22 cellular contexts compared by ENCODE assay signal in genomic region chr21:34157456-34158025, GRCh38.
DNase-seq lines count a peak whose midpoint lies in the region; ATAC-seq lines count a peak whose summit lies in the region.
"Had no signal": no experiment of that assay in that cellular context is flagged by ENCODE, and none has a peak within 500 bp of the region (broad histone marks: within the 10 kb centered on the region; RNA-seq: fewer than 3 reads in every experiment).

No MANE protein-coding gene starts in this region.

- no peak for DNase-seq in activated CD8-positive, alpha-beta memory T cell treated with anti-CD3 and anti-CD28 coated beads, Interleukin-2, amount 10 ng/mL, durations not matched to agents 7 days and 5 days
- no peak for DNase-seq in activated CD8-positive, alpha-beta memory T cell treated with anti-CD3 and anti-CD28 coated beads for 24 hours
- no peak for DNase-seq in activated CD8-positive, alpha-beta T cell treated with anti-CD3 and anti-CD28 coated beads, Interleukin-2, amount 10 ng/mL, durations not matched to agents 7 days and 5 days
- DNase-seq in foreskin melanocyte: peak; percentile 73
- DNase-seq in renal cortical epithelial cell (ENCODE audit: low read depth): peak; percentile 89
- no peak for DNase-seq in NCI-H510A treated with DMSO at 0.1 percent for 48 hours (lab: John Stamatoyannopoulos, UW)
- DNase-seq in HAP-1 (ENCODE audit: low spot score in 2 of 2): no peak
- DNase-seq: activated CD4-positive, alpha-beta T cell treated with anti-CD3 and anti-CD28 coated beads for 1 hour; activated CD8-positive, alpha-beta memory T cell treated with anti-CD3 and anti-CD28 coated beads, Interleukin-2, amount 50 U/mL, for 4 hours; activated gamma-delta T cell; aorta; Calu3; effector memory CD4-positive, alpha-beta T cell; left ventricle myocardium superior; NCI-H146; NCI-H2171; NCI-H526; retina; substantia nigra had no signal

- CTCF ChIA-PET in activated CD8-positive, alpha-beta memory T cell treated with anti-CD3 and anti-CD28 coated beads, Interleukin-2, amount 10 ng/mL, durations not matched to agents 7 days and 5 days (lab: Charles Lee): no interaction called here
- CTCF ChIA-PET in activated CD8-positive, alpha-beta T cell treated with anti-CD3 and anti-CD28 coated beads, Interleukin-2, amount 10 ng/mL, durations not matched to agents 7 days and 5 days (lab: Charles Lee): no interaction called here

- H3K9me3 Mint-ChIP-seq in activated CD8-positive, alpha-beta memory T cell treated with anti-CD3 and anti-CD28 coated beads, Interleukin-2, amount 10 ng/mL, durations not matched to agents 7 days and 5 days (ENCODE audit: low read depth): peaks cover 11% of the 10 kb centered on the region
- peaks cover 16% of the 10 kb centered on the region for H3K9me3 Mint-ChIP-seq in activated CD8-positive, alpha-beta T cell treated with anti-CD3 and anti-CD28 coated beads, Interleukin-2, amount 10 ng/mL, durations not matched to agents 7 days and 5 days (ENCODE audit: insufficient read depth)

- POLR2A ChIA-PET in activated CD8-positive, alpha-beta T cell treated with anti-CD3 and anti-CD28 coated beads, Interleukin-2, amount 10 ng/mL, durations not matched to agents 7 days and 5 days (lab: Charles Lee): no interaction called here

- H3K36me3 Mint-ChIP-seq in activated CD8-positive, alpha-beta memory T cell treated with anti-CD3 and anti-CD28 coated beads, Interleukin-2, amount 10 ng/mL, durations not matched to agents 7 days and 5 days: peaks cover 33% of the 10 kb centered on the region
- peaks cover 59% of the 10 kb centered on the region for H3K36me3 Mint-ChIP-seq in activated CD8-positive, alpha-beta T cell treated with anti-CD3 and anti-CD28 coated beads, Interleukin-2, amount 10 ng/mL, durations not matched to agents 7 days and 5 days (ENCODE audit: low read depth)

- in situ Hi-C loops in HAP-1 (cut with MboI; ENCODE audit: low sequenced_read_pairs): no loop called here

- peaks cover 41% of the 10 kb centered on the region for H3K4me1 Mint-ChIP-seq in activated CD8-positive, alpha-beta memory T cell treated with anti-CD3 and anti-CD28 coated beads, Interleukin-2, amount 10 ng/mL, durations not matched to agents 7 days and 5 days
- peaks cover 47% of the 10 kb centered on the region for H3K4me1 Mint-ChIP-seq in activated CD8-positive, alpha-beta T cell treated with anti-CD3 and anti-CD28 coated beads, Interleukin-2, amount 10 ng/mL, durations not matched to agents 7 days and 5 days (ENCODE audit: low read depth)

- no peaks in the 10 kb centered on the region for H3K36me3 ChIP-seq in HAP-1 (replicated peaks)

- no peak for ATAC-seq in activated CD8-positive, alpha-beta memory T cell treated with anti-CD3 and anti-CD28 coated beads, Interleukin-2, amount 10 ng/mL, durations not matched to agents 7 days and 5 days
- ATAC-seq in activated CD8-positive, alpha-beta T cell treated with anti-CD3 and anti-CD28 coated beads, Interleukin-2, amount 10 ng/mL, durations not matched to agents 7 days and 5 days: no peak
- no peak for ATAC-seq in GM21737 (IDR thresholded peaks at IDR 0.05; ENCODE audit: unreplicated experiment)
- ATAC-seq: HCT116, left ventricle myocardium superior had no signal

- peak overlapping the region; percentile 7 for H3K27ac Mint-ChIP-seq in activated CD8-positive, alpha-beta memory T cell treated with anti-CD3 and anti-CD28 coated beads, Interleukin-2, amount 10 ng/mL, durations not matched to agents 7 days and 5 days
- H3K27ac Mint-ChIP-seq in activated CD8-positive, alpha-beta T cell treated with anti-CD3 and anti-CD28 coated beads, Interleukin-2, amount 10 ng/mL, durations not matched to agents 7 days and 5 days: peak overlapping the region; percentile 37

- H3K27me3 ChIP-seq in HAP-1 (ENCODE audit: low read depth): no peaks in the 10 kb centered on the region
- H3K27me3 ChIP-seq: BLaER1 had no signal

- H3K27me3 Mint-ChIP-seq in activated CD8-positive, alpha-beta memory T cell treated with anti-CD3 and anti-CD28 coated beads, Interleukin-2, amount 10 ng/mL, durations not matched to agents 7 days and 5 days: no peaks in the 10 kb centered on the region
- H3K27me3 Mint-ChIP-seq in activated CD8-positive, alpha-beta T cell treated with anti-CD3 and anti-CD28 coated beads, Interleukin-2, amount 10 ng/mL, durations not matched to agents 7 days and 5 days (ENCODE audit: low read depth): no peaks in the 10 kb centered on the region

- no peak overlapping the region for H3K4me3 ChIP-seq in HAP-1
- H3K4me3 ChIP-seq: BLaER1 had no signal

- no peak overlapping the region for H3K4me3 Mint-ChIP-seq in activated CD8-positive, alpha-beta memory T cell treated with anti-CD3 and anti-CD28 coated beads, Interleukin-2, amount 10 ng/mL, durations not matched to agents 7 days and 5 days
- no peak overlapping the region for H3K4me3 Mint-ChIP-seq in activated CD8-positive, alpha-beta T cell treated with anti-CD3 and anti-CD28 coated beads, Interleukin-2, amount 10 ng/mL, durations not matched to agents 7 days and 5 days

- no peaks in the 10 kb centered on the region for H3K4me1 ChIP-seq in HAP-1
- H3K4me1 ChIP-seq: BLaER1 had no signal

- H3K9me3 ChIP-seq in HAP-1: 0 out of 2 replicates have a peak, but pooled peaks cover 3% of the 10 kb centered on the region

Comparison
In these comparisons a context has a peak if more than half of its experiments do, and no peak if none do; other contexts are left out.
1. DNase-seq: peak in foreskin melanocyte (single experiment) and renal cortical epithelial cell (single experiment); none in activated CD8-positive, alpha-beta memory T cell treated with anti-CD3 and anti-CD28 coated beads, Interleukin-2, amount 10 ng/mL, durations not matched to agents 7 days and 5 days (single experiment), activated CD8-positive, alpha-beta memory T cell treated with anti-CD3 and anti-CD28 coated beads for 24 hours (single experiment), activated CD8-positive, alpha-beta T cell treated with anti-CD3 and anti-CD28 coated beads, Interleukin-2, amount 10 ng/mL, durations not matched to agents 7 days and 5 days (single experiment), NCI-H510A treated with DMSO at 0.1 percent for 48 hours (single experiment) and HAP-1 (0 of 2).